In the genomic region with DNA sequence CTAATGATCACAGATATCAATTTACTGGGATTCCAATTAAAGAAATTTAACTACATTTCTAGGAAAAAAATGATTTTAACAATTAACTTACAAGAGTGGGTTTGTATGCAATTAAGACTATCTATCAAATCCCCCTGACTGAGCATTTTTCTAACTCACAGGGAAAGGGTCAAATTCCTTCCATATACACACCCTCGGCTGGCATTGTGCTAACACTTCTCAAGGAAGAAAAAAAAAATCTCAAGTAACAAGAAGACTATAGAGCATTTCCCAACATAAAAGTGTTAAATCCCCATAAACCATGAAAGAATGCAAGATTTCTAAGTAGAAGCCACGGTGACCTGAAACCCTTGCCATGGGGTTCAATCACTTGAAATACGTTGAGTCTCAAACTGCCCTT, we compare ENCODE assay signal across 1 cellular context.
TF ChIP-seq lines count a peak whose summit lies in the region.

No MANE protein-coding gene starts in this region.

TF ChIP-seq in SK-N-SH treated with all-trans-retinoic acid at 6 μM for 48 hours, 23 proteins besides CTCF, POLR2A, EP300 and RAD21 (continued from another document):
- TF ChIP-seq CSRNP3 (CRISPR knock-in tag; IDR thresholded peaks at IDR 0.05) = no peak
- TF ChIP-seq PATZ1 (CRISPR knock-in tag; IDR thresholded peaks at IDR 0.05; ENCODE audit: borderline replicate concordance) = no peak
TF ChIP-seq in SK-N-SH treated with all-trans-retinoic acid at 6 μM for 48 hours: peak in this region for 0.
